11 cellular contexts compared by ENCODE assay signal in genomic region chr3:45978348-45978747, GRCh38. TPM values are rescaled to one million over a fixed set of nuclear protein-coding genes. Genes with fewer than 3 reads are reported as not detected.
DNase-seq lines count a peak whose midpoint lies in the region; ATAC-seq and TF ChIP-seq lines count a peak whose summit lies in the region.
"Had no signal": no experiment of that assay in that cellular context is flagged by ENCODE, and none has a peak within 500 bp of the region (broad histone marks: within the 10 kb centered on the region; RNA-seq: fewer than 3 reads in every experiment).

No MANE protein-coding gene starts in this region.

- peaks cover 0 to 64% (median 13%) of the 10 kb centered on the region in 9 donors for H3K4me1 ChIP-seq in heart right ventricle

- no peak overlapping the region for H3K27ac Mint-ChIP-seq in chondrocyte (ENCODE audit: unreplicated experiment)

- H3K27me3 ChIP-seq in heart right ventricle: no peaks in the 10 kb centered on the region
- H3K27me3 ChIP-seq: ovary had no signal

- no peak overlapping the region for H3K4me3 Mint-ChIP-seq in chondrocyte (ENCODE audit: unreplicated experiment)

- H3K9me3 ChIP-seq in heart right ventricle: no peaks in the 10 kb centered on the region
- H3K9me3 ChIP-seq: ovary had no signal

- ATAC-seq in stimulated activated naive CD8-positive, alpha-beta T cell treated with anti-CD3 and anti-CD28 coated beads, Interleukin-15, Interleukin-2, amounts not matched to agents 100 U/mL and 50 U/mL, for 24 hours: peak; percentile 14
- ATAC-seq in HG03135 (IDR thresholded peaks at IDR 0.05; ENCODE audit: unreplicated experiment) (no peak), heart right ventricle (no peak)

- no peak for TF ChIP-seq CTCF in heart right ventricle (IDR thresholded peaks at IDR 0.05)
- no peak for TF ChIP-seq CTCF in chondrocyte (IDR thresholded peaks at IDR 0.05)

- in situ Hi-C loops in ACHN (cut with HindIII; ENCODE audit: low pct_ligation_motif_present, low pct_unique_long_range_greater_than_20kb, low sequenced_read_pairs): no loop called here

- no peaks in the 10 kb centered on the region for H3K27me3 Mint-ChIP-seq in chondrocyte (ENCODE audit: low read depth)

- H3K36me3 ChIP-seq in heart right ventricle: peaks cover 0 to 99% (median 77%) of the 10 kb centered on the region in 9 donors
- H3K36me3 ChIP-seq: ovary had no signal

- 86 to 88% methylated on average over 3 of the region's 3 CpGs for WGBS in heart right ventricle, 2 donors

- no peak overlapping the region for H3K27ac ChIP-seq in epithelial cell of prostate
- peak overlapping the region in 1 of 10 donors; percentile 71 for H3K27ac ChIP-seq in heart right ventricle
- H3K27ac ChIP-seq: ovary had no signal

- peaks cover 29% of the 10 kb centered on the region for H3K36me3 Mint-ChIP-seq in chondrocyte (ENCODE audit: low read depth)

- intact Hi-C loops in heart right ventricle (cut with DNase I): no loop called here

- no peak overlapping the region for H3K4me3 ChIP-seq in heart right ventricle
- H3K4me3 ChIP-seq: ovary had no signal

- no peaks in the 10 kb centered on the region for H3K9me3 Mint-ChIP-seq in chondrocyte (ENCODE audit: low read depth)

- DNase-seq in NCI-H2107 treated with DMSO at 0.1 percent for 48 hours (lab: John Stamatoyannopoulos, UW; ENCODE audit: unreplicated experiment) (peak; percentile 78), epithelial cell of prostate (ENCODE audit: low read depth, low spot score) (peak; percentile 53), heart right ventricle (no peak), ACHN (no peak), chondrocyte (ENCODE audit: low spot score) (no peak)
- DNase-seq in activated CD4-positive, alpha-beta T cell treated with anti-CD3 and anti-CD28 coated beads, Interleukin-2, amount 50 U/mL, for 1 hour: peak; percentile 39
- DNase-seq in stimulated activated naive CD8-positive, alpha-beta T cell treated with anti-CD3 and anti-CD28 coated beads, Interleukin-15, Interleukin-2, amounts not matched to agents 100 U/mL and 50 U/mL, for 24 hours: peak; percentile 52
- DNase-seq: anterior cingulate cortex, ovary had no signal

- peaks cover 4% of the 10 kb centered on the region for H3K4me1 Mint-ChIP-seq in chondrocyte (ENCODE audit: low read depth)

RNA-seq across cellular contexts. Expression of gene FYCO1, which starts 17.3 kb away (rescaled TPM):
- total RNA-seq in heart right ventricle (100 to 1,000 TPM in 8 of 10 donors, 10 to 100 TPM in 2; 82.3 to 216 (median 156) TPM), chondrocyte (28.1 to 32.3 TPM (median 31.6 TPM) in 3 replicates)
- polyA plus RNA-seq in heart right ventricle: 10 to 100 TPM in 1 of 2 donors, 1 to 10 TPM in 1; 8.8 to 59.6 TPM

RNA-seq across cellular contexts. Expression of gene CXCR6, which starts 35.1 kb away (rescaled TPM):
- total RNA-seq in heart right ventricle (1 to 10 TPM in 1 of 10 donors, under 1 TPM in 5, not detected in 4; 0.17 to 1.2 (median 0.39) TPM), chondrocyte (not detected in 3 replicates)
- polyA plus RNA-seq in heart right ventricle: under 1 TPM; 0.22 to 0.36 TPM
- total RNA-seq: HT1080 had no signal

RNA-seq across cellular contexts. Expression of gene XCR1, which starts 48.9 kb away (rescaled TPM):
- under 1 TPM in 4 of 10 donors, not detected in 6; 0.05 to 0.72 (median 0.09) TPM for total RNA-seq in heart right ventricle
- under 1 TPM in 1 of 2 donors, not detected in 1; 0.01 TPM for polyA plus RNA-seq in heart right ventricle
- total RNA-seq in chondrocyte: not detected in 3 replicates
- total RNA-seq: HT1080 had no signal

Comparison
In these comparisons a context has a peak if more than half of its experiments do, and no peak if none do; other contexts are left out.
1. DNase-seq: peak in NCI-H2107 treated with DMSO at 0.1 percent for 48 hours (single experiment), activated CD4-positive, alpha-beta T cell treated with anti-CD3 and anti-CD28 coated beads, Interleukin-2, amount 50 U/mL, for 1 hour (single experiment), epithelial cell of prostate (single experiment) and stimulated activated naive CD8-positive, alpha-beta T cell treated with anti-CD3 and anti-CD28 coated beads, Interleukin-15, Interleukin-2, amounts not matched to agents 100 U/mL and 50 U/mL, for 24 hours (single experiment); none in heart right ventricle (0 of 2), ACHN (single experiment) and chondrocyte (single experiment).